In the genomic region with DNA sequence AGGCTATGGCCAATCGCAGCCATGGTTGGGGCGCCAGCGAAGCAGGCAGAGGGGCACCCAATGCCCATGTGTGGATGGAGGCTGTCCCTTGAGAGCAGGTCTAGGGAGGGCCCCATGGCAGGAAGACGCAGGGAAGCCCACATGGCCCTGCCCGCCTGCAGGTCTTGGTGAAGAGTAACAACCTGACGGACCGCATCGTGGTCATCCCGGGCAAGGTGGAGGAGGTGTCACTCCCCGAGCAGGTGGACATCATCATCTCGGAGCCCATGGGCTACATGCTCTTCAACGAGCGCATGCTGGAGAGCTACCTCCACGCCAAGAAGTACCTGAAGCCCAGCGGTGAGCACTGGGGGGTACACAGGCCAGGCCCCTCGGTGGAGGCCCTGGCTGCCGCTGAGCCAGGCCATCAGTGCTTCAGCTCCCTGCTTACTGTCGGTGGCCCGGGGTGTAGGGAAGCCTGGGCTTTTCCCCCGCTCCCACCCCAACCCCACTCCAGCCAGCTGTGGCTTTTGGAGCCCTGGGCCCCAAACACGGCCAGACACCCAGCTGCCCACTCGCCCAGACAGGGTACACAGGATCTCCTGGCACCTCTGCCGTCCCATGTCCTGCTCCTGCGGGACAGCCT, we compare ENCODE assay signal across 21 cellular contexts. TPM values are rescaled to one million over a fixed set of nuclear protein-coding genes. Genes with fewer than 3 reads are reported as not detected.
A peak's percentile ranks its signal among the peaks of the same experiment; 100 is the strongest.
DNase-seq lines count a peak whose midpoint lies in the region; ATAC-seq and TF ChIP-seq lines count a peak whose summit lies in the region.
"Had no signal": no experiment of that assay in that cellular context is flagged by ENCODE, and none has a peak within 500 bp of the region (broad histone marks: within the 10 kb centered on the region; RNA-seq: fewer than 3 reads in every experiment).

No MANE protein-coding gene starts in this region.

- H3K9me3 ChIP-seq in IMR-90 (ENCODE audit: control insufficient read depth, insufficient read depth, low read length) (no peaks in the 10 kb centered on the region), tibial nerve (no peaks in the 10 kb centered on the region)
- no peaks in the 10 kb centered on the region for H3K9me3 ChIP-seq in effector memory CD4-positive, alpha-beta T cell (ENCODE audit: control insufficient read depth, low read length)
- H3K9me3 ChIP-seq: A549; BLaER1 treated with 17β-estradiol and CSF1 and Interleukin-3, amounts not matched to agents 10 nM and 100 nM had no signal

- H3K23ac ChIP-seq in IMR-90 (ENCODE audit: low read depth, low read length), result no peak overlapping the region

- in situ Hi-C loops in IMR-90 (cut with MboI; ENCODE audit: low sequenced_read_pairs), result no loop called here

- no peak overlapping the region for H4K8ac ChIP-seq in IMR-90 (ENCODE audit: low read depth in 2 of 2, low read length in 2 of 2)

- no peak overlapping the region for H3K4ac ChIP-seq in IMR-90 (ENCODE audit: low read depth, low read length)

- TF ChIP-seq CTCF in IMR-90 (conservative IDR thresholded peaks at IDR 0.05; ENCODE audit: low read depth, low read length), result no peak
- TF ChIP-seq CTCF in glutamatergic neuron (IDR thresholded peaks at IDR 0.05; ENCODE audit: partially characterized antibody, unreplicated experiment), result no peak
- no peak for TF ChIP-seq CTCF in tibial nerve (IDR thresholded peaks at IDR 0.05)

- no peak overlapping the region for H4K91ac ChIP-seq in IMR-90 (ENCODE audit: insufficient read depth, low read depth, low read length)

- H2BK5ac ChIP-seq in IMR-90 (ENCODE audit: low read depth, low read length, poor library complexity, severe bottlenecking), result no peak overlapping the region

- intact Hi-C loops in IMR-90 (cut with micrococcal nuclease), result no loop called here

- peaks cover 46% of the 10 kb centered on the region for H3K36me3 ChIP-seq in IMR-90 (ENCODE audit: control insufficient read depth, insufficient read depth, low read length)
- peaks cover 0 to 94% (median 26%) of the 10 kb centered on the region in 3 donors for H3K36me3 ChIP-seq in tibial nerve
- peaks cover 33% of the 10 kb centered on the region for H3K36me3 ChIP-seq in effector memory CD4-positive, alpha-beta T cell (ENCODE audit: control insufficient read depth, insufficient read depth, low read length)

- H3K9ac ChIP-seq in IMR-90 (ENCODE audit: low read depth, low read length), result no peak overlapping the region
- H3K9ac ChIP-seq: BLaER1 treated with 17β-estradiol and CSF1 and Interleukin-3, amounts not matched to agents 10 nM and 100 nM; GM23248; KMS-11 had no signal

- no peak overlapping the region for H4K5ac ChIP-seq in IMR-90 (ENCODE audit: low read depth, low read length)

- no peak for TF ChIP-seq EP300 in tibial nerve (IDR thresholded peaks at IDR 0.05)

- dilution Hi-C loops in IMR-90 (cut with HindIII; ENCODE audit: low sequenced_read_pairs, unreplicated experiment), result no loop called here

- H3K9me3 Mint-ChIP-seq in glutamatergic neuron (ENCODE audit: unreplicated experiment), result peaks cover 8% of the 10 kb centered on the region
- no peaks in the 10 kb centered on the region for H3K9me3 Mint-ChIP-seq in stimulated activated effector memory CD8-positive, alpha-beta T cell treated with anti-CD3 and anti-CD28 coated beads, Interleukin-12 subunit alpha, Interleukin-12 subunit beta, amount 100 ng/mL, for 72 hours
- H3K9me3 Mint-ChIP-seq: CD4-positive, alpha-beta T cell; T-cell had no signal

- H3K27me3 ChIP-seq in IMR-90 (ENCODE audit: control insufficient read depth, insufficient read depth, low read length), result no peaks in the 10 kb centered on the region
- H3K27me3 ChIP-seq in tibial nerve, result no peaks in the 10 kb centered on the region
- no peaks in the 10 kb centered on the region for H3K27me3 ChIP-seq in effector memory CD4-positive, alpha-beta T cell (replicated peaks; ENCODE audit: control insufficient read depth, insufficient read depth, low read length, poor library complexity, severe bottlenecking)
- H3K27me3 ChIP-seq: BLaER1 treated with 17β-estradiol and CSF1 and Interleukin-3, amounts not matched to agents 10 nM and 100 nM had no signal

- TF ChIP-seq RAD21 in IMR-90 (IDR thresholded peaks at IDR 0.05; ENCODE audit: low read length), result no peak

- H3K14ac ChIP-seq in IMR-90 (replicated peaks; ENCODE audit: low read depth, low read length), result no peak overlapping the region

- POLR2A ChIA-PET in IMR-90 (lab: Charles Lee; ENCODE audit: unreplicated experiment), result no interaction called here

- TF ChIP-seq POLR2A in IMR-90 (IDR thresholded peaks at IDR 0.05; ENCODE audit: low read depth, low read length) (no peak), tibial nerve (IDR thresholded peaks at IDR 0.05) (no peak)

- H3K18ac ChIP-seq in IMR-90 (ENCODE audit: low read depth, low read length), result no peak overlapping the region

- peak overlapping the region; percentile 83 for H3K27ac Mint-ChIP-seq in glutamatergic neuron (ENCODE audit: unreplicated experiment)
- no peak overlapping the region for H3K27ac Mint-ChIP-seq in stimulated activated effector memory CD8-positive, alpha-beta T cell treated with anti-CD3 and anti-CD28 coated beads, Interleukin-12 subunit alpha, Interleukin-12 subunit beta, amount 100 ng/mL, for 72 hours
- H3K27ac Mint-ChIP-seq: CD4-positive, alpha-beta T cell; T-cell had no signal

- peaks cover 12% of the 10 kb centered on the region for H3K4me1 ChIP-seq in IMR-90 (ENCODE audit: control insufficient read depth, insufficient read depth, low read length)
- H3K4me1 ChIP-seq in tibial nerve, result peaks cover 0 to 6% (median 0%) of the 10 kb centered on the region in 4 donors
- H3K4me1 ChIP-seq in effector memory CD4-positive, alpha-beta T cell (ENCODE audit: control insufficient read depth, insufficient read depth, low read length, poor library complexity, severe bottlenecking), result no peaks in the 10 kb centered on the region
- H3K4me1 ChIP-seq: BLaER1 treated with 17β-estradiol and CSF1 and Interleukin-3, amounts not matched to agents 10 nM and 100 nM had no signal

- no peaks in the 10 kb centered on the region for H3K36me3 Mint-ChIP-seq in glutamatergic neuron (ENCODE audit: unreplicated experiment)
- H3K36me3 Mint-ChIP-seq in stimulated activated effector memory CD8-positive, alpha-beta T cell treated with anti-CD3 and anti-CD28 coated beads, Interleukin-12 subunit alpha, Interleukin-12 subunit beta, amount 100 ng/mL, for 72 hours, result peaks cover 68% of the 10 kb centered on the region

- peaks cover 5% of the 10 kb centered on the region for H3K27me3 Mint-ChIP-seq in glutamatergic neuron (ENCODE audit: unreplicated experiment)
- H3K27me3 Mint-ChIP-seq: CD4-positive, alpha-beta T cell; T-cell had no signal

- peak overlapping the region; percentile 28 for H2AK9ac ChIP-seq in IMR-90 (replicated peaks; ENCODE audit: low read depth, low read length, poor library complexity)

- ATAC-seq in IMR-90 (ENCODE audit: low read depth), result no peak
- peak; percentile 22 for ATAC-seq in stimulated activated effector memory CD8-positive, alpha-beta T cell treated with anti-CD3 and anti-CD28 coated beads, Interleukin-12 subunit alpha, Interleukin-12 subunit beta, amount 100 ng/mL, for 72 hours
- ATAC-seq: A549, T-cell had no signal

- no peak for DNase-seq in IMR-90
- DNase-seq in glutamatergic neuron, result no peak
- no peak for DNase-seq in stimulated activated effector memory CD8-positive, alpha-beta T cell treated with anti-CD3 and anti-CD28 coated beads, Interleukin-12 subunit alpha, Interleukin-12 subunit beta, amount 100 ng/mL, for 72 hours (ENCODE audit: low spot score in 2 of 2)
- no peak for DNase-seq in tibial nerve (ENCODE audit: low spot score in 2 of 2)
- DNase-seq in effector memory CD4-positive, alpha-beta T cell, result no peak
- DNase-seq: AML-193; CD4-positive, alpha-beta T cell; GM23248; HCEC 1CT; MM.1S; NCI-H2029 treated with DMSO at 0.1 percent for 48 hours; NCI-H2227 treated with DMSO at 0.1 percent for 48 hours; NCI-H510A; NCI-H69; RPMI8226; SHP77; T-cell had no signal

- H2BK120ac ChIP-seq in IMR-90 (ENCODE audit: low read depth, low read length), result no peak overlapping the region

- peaks cover 9% of the 10 kb centered on the region for H3K4me1 Mint-ChIP-seq in glutamatergic neuron (ENCODE audit: low read depth, unreplicated experiment)
- no peaks in the 10 kb centered on the region for H3K4me1 Mint-ChIP-seq in stimulated activated effector memory CD8-positive, alpha-beta T cell treated with anti-CD3 and anti-CD28 coated beads, Interleukin-12 subunit alpha, Interleukin-12 subunit beta, amount 100 ng/mL, for 72 hours
- H3K4me1 Mint-ChIP-seq: T-cell had no signal

- CTCF ChIA-PET in IMR-90 (lab: Yijun Ruan, JAX), result no interaction called here

- H2AFZ ChIP-seq in IMR-90 (replicated peaks; ENCODE audit: low read length, poor library complexity), result no peak overlapping the region
- H2AFZ ChIP-seq: GM23248 had no signal

- no peak overlapping the region for H2BK20ac ChIP-seq in IMR-90 (ENCODE audit: low read depth, low read length)

- no TSS peak for BruUV-seq in IMR-90 (replicated peaks; lab: Mats Ljungman, UMichigan)

- no peak overlapping the region for H2AK5ac ChIP-seq in IMR-90 (ENCODE audit: low read depth, low read length)

- H3K4me3 ChIP-seq in IMR-90 (ENCODE audit: insufficient read depth, low read depth, low read length) (no peak overlapping the region), tibial nerve (no peak overlapping the region)
- H3K4me3 ChIP-seq in effector memory CD4-positive, alpha-beta T cell (ENCODE audit: insufficient read depth, low read depth, low read length, poor library complexity, severe bottlenecking), result no peak overlapping the region
- H3K4me3 ChIP-seq: A549; BLaER1 treated with 17β-estradiol and CSF1 and Interleukin-3, amounts not matched to agents 10 nM and 100 nM; GM23248 had no signal

- no peak overlapping the region for H2BK15ac ChIP-seq in IMR-90 (ENCODE audit: low read depth, low read length)

- peaks cover 14% of the 10 kb centered on the region for H4K20me1 ChIP-seq in IMR-90 (ENCODE audit: insufficient read depth, low read length)

- H3K4me3 Mint-ChIP-seq in glutamatergic neuron (ENCODE audit: unreplicated experiment), result no peak overlapping the region
- H3K4me3 Mint-ChIP-seq in stimulated activated effector memory CD8-positive, alpha-beta T cell treated with anti-CD3 and anti-CD28 coated beads, Interleukin-12 subunit alpha, Interleukin-12 subunit beta, amount 100 ng/mL, for 72 hours, result no peak overlapping the region
- H3K4me3 Mint-ChIP-seq: CD4-positive, alpha-beta T cell; T-cell had no signal

- WGBS in IMR-90 (ENCODE audit: extremely low coverage in 2 of 2, insufficient read length in 1 of 2), 2 experiments, result 98% methylated on average over 8 of the region's 24 CpGs; no CpG with 5 or more reads in 1 of the 2 experiments
- 92 to 97% methylated on average over 12 to 20 of the region's 24 CpGs for WGBS in tibial nerve, 2 donors

- H3K4me2 ChIP-seq in IMR-90 (ENCODE audit: low read depth, low read length), result no peak overlapping the region
- H3K4me2 ChIP-seq: A549; BLaER1 treated with 17β-estradiol and CSF1 and Interleukin-3, amounts not matched to agents 10 nM and 100 nM; KMS-11 had no signal

- H3K27ac ChIP-seq in IMR-90 (ENCODE audit: insufficient read depth, low read length) (no peak overlapping the region), tibial nerve (no peak overlapping the region)
- H3K27ac ChIP-seq in effector memory CD4-positive, alpha-beta T cell (ENCODE audit: insufficient read depth, low read length, poor library complexity, severe bottlenecking), result no peak overlapping the region
- H3K27ac ChIP-seq: A549; BLaER1 treated with 17β-estradiol and CSF1 and Interleukin-3, amounts not matched to agents 10 nM and 100 nM; GM23248; HL-60; KMS-11 had no signal

- H3K9me1 ChIP-seq in IMR-90 (ENCODE audit: insufficient read depth, low read length), result no peaks in the 10 kb centered on the region

- H3K79me1 ChIP-seq in IMR-90 (ENCODE audit: low read depth in 1 of 2, low read length in 2 of 2), result peaks cover 9 to 27% of the 10 kb centered on the region in 2 experiments; a peak in 3 of 4 replicates

- H3K56ac ChIP-seq in IMR-90 (ENCODE audit: extremely low read depth, insufficient read depth, low read length), result no peak overlapping the region

RNA-seq across cellular contexts. Expression of gene YIPF2, which starts 14.6 kb away (rescaled TPM):
- total RNA-seq in IMR-90 (2012; rRNA removed) (53.6 and 61.5 TPM in 2 replicates), glutamatergic neuron (ENCODE audit: unreplicated experiment) (47.2 TPM), tibial nerve (10 to 100 TPM; 50.0 to 69.3 (median 56.4) TPM)
- 78.0 and 110 TPM in 2 replicates for polyA plus RNA-seq in IMR-90 (2012; rRNA removed)
- 74.0 and 129 TPM in 2 replicates for polyA plus RNA-seq in IMR-90 (2012; cell fraction: cytosol; rRNA removed)
- 108 and 239 TPM in 2 replicates for polyA plus RNA-seq in IMR-90 (2012; cell fraction: nucleus; rRNA removed; ENCODE audit: low replicate concordance)

RNA-seq across cellular contexts. Expression of gene TIMM29, which starts 14.8 kb away (rescaled TPM):
- total RNA-seq in IMR-90 (2012; rRNA removed) (13.4 and 13.9 TPM in 2 replicates), glutamatergic neuron (ENCODE audit: unreplicated experiment) (31.8 TPM), tibial nerve (10 to 100 TPM; 27.1 to 40.4 (median 32.8) TPM)
- 9.3 and 10.8 TPM in 2 replicates for polyA plus RNA-seq in IMR-90 (2012; rRNA removed)
- polyA plus RNA-seq in IMR-90 (2012; cell fraction: cytosol; rRNA removed), result 13.5 and 20.9 TPM in 2 replicates
- 5.5 and 16.3 TPM in 2 replicates for polyA plus RNA-seq in IMR-90 (2012; cell fraction: nucleus; rRNA removed; ENCODE audit: low replicate concordance)

RNA-seq across cellular contexts. Expression of gene CARM1, which starts 42.5 kb away (rescaled TPM):
- total RNA-seq in IMR-90 (2012; rRNA removed) (17.2 and 20.3 TPM in 2 replicates), glutamatergic neuron (ENCODE audit: unreplicated experiment) (133 TPM), tibial nerve (10 to 100 TPM; 13.5 to 22.8 (median 14.0) TPM)
- polyA plus RNA-seq in IMR-90 (2012; rRNA removed), result 67.1 and 72.1 TPM in 2 replicates
- 48.1 and 93.2 TPM in 2 replicates for polyA plus RNA-seq in IMR-90 (2012; cell fraction: cytosol; rRNA removed)
- 66.7 and 125 TPM in 2 replicates for polyA plus RNA-seq in IMR-90 (2012; cell fraction: nucleus; rRNA removed; ENCODE audit: low replicate concordance)

RNA-seq across cellular contexts. Expression of gene SMARCA4, which starts 47.0 kb away (rescaled TPM):
- 41.4 and 53.3 TPM in 2 replicates for total RNA-seq in IMR-90 (2012; rRNA removed)
- 73.6 and 85.6 TPM in 2 replicates for polyA plus RNA-seq in IMR-90 (2012; rRNA removed)
- 54.5 and 62.3 TPM in 2 replicates for polyA plus RNA-seq in IMR-90 (2012; cell fraction: cytosol; rRNA removed)
- 111 and 135 TPM in 2 replicates for polyA plus RNA-seq in IMR-90 (2012; cell fraction: nucleus; rRNA removed; ENCODE audit: low replicate concordance)
- 513 TPM for total RNA-seq in glutamatergic neuron (ENCODE audit: unreplicated experiment)
- total RNA-seq in tibial nerve, result 100 to 1,000 TPM in 1 of 4 donors, 10 to 100 TPM in 3; 54.2 to 122 (median 73.9) TPM
